ENCODE assay signal across 9 cellular contexts in genomic region chr2:27422958-27423357, GRCh38. TPM values are rescaled to one million over a fixed set of nuclear protein-coding genes. Genes with fewer than 3 reads are reported as not detected.
"Had no signal": no experiment of that assay in that cellular context is flagged by ENCODE, and none has a peak within 500 bp of the region (broad histone marks: within the 10 kb centered on the region; RNA-seq: fewer than 3 reads in every experiment).

No MANE protein-coding gene starts in this region.

- H3K4me3 ChIP-seq: GM12878 had no signal

- DNase-seq: GDM1, GF-D8 had no signal

- FAIRE-seq: G401.6, GM12878, GM12891, GM12892, GM18507, GM19239 had no signal

- ATAC-seq: GM12878 had no signal

RNA-seq across cellular contexts. Expression of gene KRTCAP3, which starts 19.2 kb away (rescaled TPM):
- total RNA-seq: G401 had no signal
